ENCODE assay signal across 1 cellular context in genomic region chr11:18615628-18616392, GRCh38.
A peak's percentile ranks its signal among the peaks of the same experiment; 100 is the strongest.
TF ChIP-seq lines count a peak whose summit lies in the region.

No MANE protein-coding gene starts in this region.

TF ChIP-seq in GM12878, 131 proteins besides CTCF, POLR2A, EP300 and RAD21 (continued from another document and continues in another):
- TF ChIP-seq E4F1 (IDR thresholded peaks at IDR 0.05; ENCODE audit: borderline replicate concordance, partially characterized antibody), result no peak
- peak; percentile 49; the same call in 1 of the 2 replicates for TF ChIP-seq ZNF217 (IDR thresholded peaks at IDR 0.05)
- no peak for TF ChIP-seq ZNF622 (IDR thresholded peaks at IDR 0.05)
- TF ChIP-seq CBFB (IDR thresholded peaks at IDR 0.05; ENCODE audit: low read depth), result no peak
- TF ChIP-seq RBBP5 (conservative IDR thresholded peaks at IDR 0.05), result no peak
- no peak; the same call in 1 of the 2 replicates for TF ChIP-seq NKRF (conservative IDR thresholded peaks at IDR 0.05)
- no peak for TF ChIP-seq TAF1 (IDR thresholded peaks at IDR 0.05; ENCODE audit: borderline replicate concordance, low read depth, low read length)
- no peak for TF ChIP-seq E2F8 (IDR thresholded peaks at IDR 0.05; ENCODE audit: low read depth, partially characterized antibody)
- TF ChIP-seq ESRRA (IDR thresholded peaks at IDR 0.05; ENCODE audit: low read length), result no peak
- TF ChIP-seq RB1 (IDR thresholded peaks at IDR 0.05; ENCODE audit: borderline replicate concordance), result no peak
- TF ChIP-seq JUNB (IDR thresholded peaks at IDR 0.05), result peak; percentile 98
- peak; percentile 91 for TF ChIP-seq ATF7 (IDR thresholded peaks at IDR 0.05; ENCODE audit: low read depth)
- TF ChIP-seq NBN (IDR thresholded peaks at IDR 0.05), result peak; percentile 29; the same call in 1 of the 2 replicates
- TF ChIP-seq HSF1 (IDR thresholded peaks at IDR 0.05; ENCODE audit: low read depth, low read length), result no peak
- TF ChIP-seq MTA3 (IDR thresholded peaks at IDR 0.05; ENCODE audit: borderline replicate concordance, low read length), result peak; percentile 63; the same call in 1 of the 2 replicates
- no peak for TF ChIP-seq ATF3 (IDR thresholded peaks at IDR 0.05; ENCODE audit: borderline replicate concordance, extremely low read depth, low read depth, low read length)
- no peak for TF ChIP-seq NR2C2 (IDR thresholded peaks at IDR 0.05; ENCODE audit: borderline replicate concordance, control insufficient read depth, insufficient read length, low read depth)
- peak; percentile 89 for TF ChIP-seq MTA2 (IDR thresholded peaks at IDR 0.05; ENCODE audit: low read depth)
- TF ChIP-seq STAT3 (IDR thresholded peaks at IDR 0.05; ENCODE audit: low read depth, low read length), result no peak
- TF ChIP-seq PAX8 (IDR thresholded peaks at IDR 0.05), result no peak
- no peak for TF ChIP-seq ZBTB4 (CRISPR knock-in tag; IDR thresholded peaks at IDR 0.05)
- no peak for TF ChIP-seq ZBTB33 (IDR thresholded peaks at IDR 0.05)
- TF ChIP-seq MYC (IDR thresholded peaks at IDR 0.05; ENCODE audit: insufficient read depth, insufficient read length, insufficient replicate concordance, low read length, severe bottlenecking), result no peak
- TF ChIP-seq TCF3 (IDR thresholded peaks at IDR 0.05; ENCODE audit: borderline replicate concordance, insufficient read depth, low read depth, low read length), result peak; percentile 67; the same call in 1 of the 2 replicates
- no peak for TF ChIP-seq BCLAF1 (IDR thresholded peaks at IDR 0.05)
- TF ChIP-seq RELB (IDR thresholded peaks at IDR 0.05; ENCODE audit: low read depth), result peak; percentile 74
- TF ChIP-seq FOXK2 (IDR thresholded peaks at IDR 0.05), result no peak
- TF ChIP-seq POU2F2 (IDR thresholded peaks at IDR 0.05; ENCODE audit: borderline replicate concordance, low read depth, low read length), result peak; percentile 83; the same call in 1 of the 3 replicates
- TF ChIP-seq CHD1 (IDR thresholded peaks at IDR 0.05; ENCODE audit: low read depth, low read length), result no peak
- no peak for TF ChIP-seq TCF7 (IDR thresholded peaks at IDR 0.05; ENCODE audit: borderline replicate concordance)
- TF ChIP-seq SRF (IDR thresholded peaks at IDR 0.05; ENCODE audit: low read depth in 2 of 2, low read length in 2 of 2), result no peak
- TF ChIP-seq USF1 (IDR thresholded peaks at IDR 0.05; ENCODE audit: borderline replicate concordance, extremely low read length, insufficient read depth, low read depth, low read length), result no peak
- TF ChIP-seq ZNF207 (IDR thresholded peaks at IDR 0.05; ENCODE audit: borderline replicate concordance), result no peak
- TF ChIP-seq SUZ12 (IDR thresholded peaks at IDR 0.05; ENCODE audit: unreplicated experiment), result no peak
- peak; percentile 73; the same call in 1 of the 2 replicates for TF ChIP-seq SMARCA5 (IDR thresholded peaks at IDR 0.05)
- TF ChIP-seq CREM (IDR thresholded peaks at IDR 0.05; ENCODE audit: low read depth), result peak; percentile 59; the same call in 1 of the 2 replicates
- no peak for TF ChIP-seq RCOR1 (conservative IDR thresholded peaks at IDR 0.05; ENCODE audit: low read depth, low read length)
